6 cellular contexts compared by ENCODE assay signal in the genomic region with DNA sequence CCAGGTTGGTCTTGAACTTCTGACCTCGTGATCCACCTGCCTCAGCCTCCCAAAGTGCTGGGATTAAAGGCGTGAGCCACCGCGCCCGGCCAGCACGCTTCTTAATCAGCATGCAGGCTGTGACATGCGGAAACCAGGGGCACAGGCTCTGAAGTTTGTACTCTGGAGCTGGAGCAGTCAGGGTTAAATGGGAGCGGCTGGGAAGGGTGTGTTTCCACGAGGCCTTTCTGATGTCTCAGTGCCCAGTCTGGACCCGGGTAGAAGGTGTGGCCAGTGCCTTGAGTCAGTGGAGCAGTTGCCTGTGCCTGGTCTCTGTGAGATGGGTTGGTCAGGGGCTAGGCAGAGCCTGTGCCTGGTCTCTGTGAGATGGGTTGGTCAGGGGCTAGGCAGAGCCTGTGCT. TPM values are rescaled to one million over a fixed set of nuclear protein-coding genes. Genes with fewer than 3 reads are reported as not detected.
DNase-seq lines count a peak whose midpoint lies in the region; ATAC-seq and TF ChIP-seq lines count a peak whose summit lies in the region.
"Not testable (repeated sequence)": the region's sequence is repeated elsewhere in the genome, so short reads cannot be mapped to it uniquely, and the experiment has no call there.
"Had no signal": no experiment of that assay in that cellular context is flagged by ENCODE, and none has a peak within 500 bp of the region (broad histone marks: within the 10 kb centered on the region; RNA-seq: fewer than 3 reads in every experiment).

No MANE protein-coding gene starts in this region.

- not testable (repeated sequence) for H3K9me3 Mint-ChIP-seq in activated CD4-positive, alpha-beta T cell treated with anti-CD3 and anti-CD28 coated beads for 36 hours (ENCODE audit: low read depth)

- DNase-seq in activated CD4-positive, alpha-beta T cell treated with anti-CD3 and anti-CD28 coated beads for 36 hours; cardiac muscle cell (ENCODE audit: low read depth in 1 of 2, low spot score in 1 of 2): not testable (repeated sequence)
- peak; percentile 89 for DNase-seq in mammary epithelial cell
- DNase-seq in ovary: peak in 3 of 5 donors; percentile 21 to 40 (median 35)

- TF ChIP-seq EP300 in ovary (IDR thresholded peaks at IDR 0.05): not testable (repeated sequence)

- H3K36me3 ChIP-seq in HEK293 (ENCODE audit: control insufficient read depth in 2 of 2, insufficient read depth in 1 of 2, low read length in 2 of 2): peaks cover 14 to 33% of the 10 kb centered on the region in 2 experiments; a peak in 2 of 3 replicates
- H3K36me3 ChIP-seq in mammary epithelial cell (ENCODE audit: insufficient read depth, low read length); cardiac muscle cell; ovary: not testable (repeated sequence)

- not testable (repeated sequence) for ATAC-seq in activated CD4-positive, alpha-beta T cell treated with anti-CD3 and anti-CD28 coated beads for 36 hours

- not testable (repeated sequence) for H3K4me1 ChIP-seq in HEK293 (ENCODE audit: control insufficient read depth, insufficient read depth, low read length)
- H3K4me1 ChIP-seq in mammary epithelial cell (ENCODE audit: insufficient read depth, low read length): peaks cover 46% of the 10 kb centered on the region
- H3K4me1 ChIP-seq in cardiac muscle cell (ENCODE audit: low read depth): peaks cover 23% of the 10 kb centered on the region
- H3K4me1 ChIP-seq in ovary (ENCODE audit: insufficient read depth): peaks cover 23% of the 10 kb centered on the region

- H2AFZ ChIP-seq in mammary epithelial cell (ENCODE audit: low read depth, low read length): not testable (repeated sequence)

- POLR2A ChIA-PET in HEK293 (lab: Yijun Ruan, JAX): interaction anchor here (0.7 to 0.9 kb wide), 2 partner anchors 9 to 96 kb away, joined by 3 to 7 read pairs; no protein-coding TSS in a partner anchor
- POLR2A ChIA-PET in activated CD4-positive, alpha-beta T cell treated with anti-CD3 and anti-CD28 coated beads for 36 hours (lab: Charles Lee): interaction anchor here (0.7 kb wide), 1 partner anchor 38 kb away, joined by 4 read pairs; no protein-coding TSS in a partner anchor

- H3K36me3 Mint-ChIP-seq in activated CD4-positive, alpha-beta T cell treated with anti-CD3 and anti-CD28 coated beads for 36 hours (ENCODE audit: low read depth): peaks cover 42% of the 10 kb centered on the region

- peak overlapping the region; percentile 16 for H3K4me2 ChIP-seq in mammary epithelial cell (ENCODE audit: insufficient read depth, low read depth, low read length)

- not testable (repeated sequence) for H4K20me1 ChIP-seq in mammary epithelial cell (ENCODE audit: insufficient read depth, low read length)

- intact Hi-C loops in activated CD4-positive, alpha-beta T cell treated with anti-CD3 and anti-CD28 coated beads for 36 hours (cut with DNase I, micrococcal nuclease); mammary epithelial cell (cut with micrococcal nuclease); ovary (cut with DNase I): not testable (repeated sequence)

- not testable (repeated sequence) for H3K27me3 Mint-ChIP-seq in activated CD4-positive, alpha-beta T cell treated with anti-CD3 and anti-CD28 coated beads for 36 hours

- not testable (repeated sequence) for H3K27me3 ChIP-seq in mammary epithelial cell (ENCODE audit: insufficient read depth, low read length); cardiac muscle cell; ovary

- not testable (repeated sequence) for H3K27ac Mint-ChIP-seq in activated CD4-positive, alpha-beta T cell treated with anti-CD3 and anti-CD28 coated beads for 36 hours

- not testable (repeated sequence) for H3K9me3 ChIP-seq in HEK293 (ENCODE audit: control insufficient read depth, insufficient read depth, low read depth, low read length); mammary epithelial cell (replicated peaks; ENCODE audit: insufficient read depth, low read length); cardiac muscle cell (ENCODE audit: low read depth); ovary

- CTCF ChIA-PET in HEK293 (lab: Yijun Ruan, JAX): interaction anchor here (1.0 kb wide), 1 partner anchor 35 kb away, joined by 7 read pairs; no protein-coding TSS in a partner anchor
- CTCF ChIA-PET in activated CD4-positive, alpha-beta T cell treated with anti-CD3 and anti-CD28 coated beads for 36 hours (lab: Charles Lee): interaction anchor here (1.3 kb wide), 1 partner anchor 12 kb away, joined by 4 read pairs; no protein-coding TSS in a partner anchor
- CTCF ChIA-PET in mammary epithelial cell (lab: Charles Lee; ENCODE audit: low non-redundant PET): not testable (repeated sequence)

- H3K4me1 Mint-ChIP-seq in activated CD4-positive, alpha-beta T cell treated with anti-CD3 and anti-CD28 coated beads for 36 hours: peaks cover 31% of the 10 kb centered on the region

- WGBS in mammary epithelial cell (ENCODE audit: low coverage, missing lambda C conversion rate): 33% methylated on average over 3 of the region's 10 CpGs
- WGBS in ovary, 3 donors: 66 to 73% (median 70%) methylated on average over 10 of the region's 10 CpGs

- dilution Hi-C loops in mammary epithelial cell (cut with HindIII; ENCODE audit: low sequenced_read_pairs): not testable (repeated sequence)

- peaks cover 80% of the 10 kb centered on the region for H3K79me2 ChIP-seq in mammary epithelial cell (ENCODE audit: insufficient read depth, low read length)

- not testable (repeated sequence) for H3K27ac ChIP-seq in HEK293 (ENCODE audit: extremely low read depth, low read depth, low read length); mammary epithelial cell (ENCODE audit: insufficient read depth, low read depth, low read length); ovary
- peak overlapping the region; percentile 87 for H3K27ac ChIP-seq in cardiac muscle cell

- peak overlapping the region; percentile 15 for H3K4me3 Mint-ChIP-seq in activated CD4-positive, alpha-beta T cell treated with anti-CD3 and anti-CD28 coated beads for 36 hours

- not testable (repeated sequence) for H3K9ac ChIP-seq in mammary epithelial cell (ENCODE audit: insufficient read depth, low read length)

- in situ Hi-C loops in mammary epithelial cell (cut with MboI; ENCODE audit: low sequenced_read_pairs in 2 of 2): not testable (repeated sequence)

- H3K4me3 ChIP-seq in HEK293 (ENCODE audit: low read depth, low read length); cardiac muscle cell; ovary: not testable (repeated sequence)
- H3K4me3 ChIP-seq in mammary epithelial cell (replicated peaks in 1 of 3; ENCODE audit: insufficient read depth in 1 of 3, low read depth in 2 of 3, low read length in 3 of 3): peak overlapping the region in 2 of 3 experiments; percentile 18 to 35

- not testable (repeated sequence) for TF ChIP-seq CTCF in HEK293 (tag by site-specific recombination; IDR thresholded peaks at IDR 0.05); mammary epithelial cell (conservative IDR thresholded peaks at IDR 0.05 in 1 of 2, IDR thresholded peaks at IDR 0.05 in 1 of 2; ENCODE audit: extremely low read depth in 1 of 2, insufficient read depth in 1 of 2, low read depth in 1 of 2, low read length in 2 of 2); cardiac muscle cell (IDR thresholded peaks at IDR 0.05; ENCODE audit: low read depth, low read length); ovary (IDR thresholded peaks at IDR 0.05)

- BruUV-seq in mammary epithelial cell (replicated peaks; lab: Mats Ljungman, UMichigan): not testable (repeated sequence)

- not testable (repeated sequence) for TF ChIP-seq POLR2A in ovary (IDR thresholded peaks at IDR 0.05)

TF ChIP-seq in HEK293, 187 proteins besides CTCF, POLR2A, EP300 and RAD21:
- TF ChIP-seq KLF1 (tag by site-specific recombination; IDR thresholded peaks at IDR 0.05): peak; percentile 74

RNA-seq across cellular contexts. Expression of a gene that starts 3.3 kb away (rescaled TPM):
- 10 to 100 TPM; 49.2 to 61.5 TPM for total RNA-seq in activated CD4-positive, alpha-beta T cell treated with anti-CD3 and anti-CD28 coated beads for 36 hours
- 10 to 100 TPM; 57.7 to 67.5 TPM for total RNA-seq in mammary epithelial cell
- polyA plus RNA-seq in mammary epithelial cell: 32.7 TPM
- polyA minus RNA-seq in mammary epithelial cell: 48.3 TPM
- total RNA-seq in cardiac muscle cell: 140 and 180 TPM in 2 replicates
- 122 and 154 TPM in 2 replicates for polyA plus RNA-seq in cardiac muscle cell
- 10 to 100 TPM; 38.7 to 71.2 (median 54.2) TPM for total RNA-seq in ovary
- polyA plus RNA-seq in ovary: 10 to 100 TPM; 36.9 to 57.4 TPM

RNA-seq across cellular contexts. Expression of a gene that starts 29.0 kb away (rescaled TPM):
- total RNA-seq in activated CD4-positive, alpha-beta T cell treated with anti-CD3 and anti-CD28 coated beads for 36 hours: 1 to 10 TPM in 1 of 2 experiments, under 1 TPM in 1; 0.82 to 1.1 TPM
- total RNA-seq in mammary epithelial cell: 1 to 10 TPM; 5.8 to 7.3 TPM
- polyA plus RNA-seq in mammary epithelial cell: 0.88 TPM
- 1.1 TPM for polyA minus RNA-seq in mammary epithelial cell
- total RNA-seq in cardiac muscle cell: 21.1 and 29.1 TPM in 2 replicates
- 22.1 and 30.6 TPM in 2 replicates for polyA plus RNA-seq in cardiac muscle cell
- 10 to 100 TPM in 2 of 7 donors, 1 to 10 TPM in 2, under 1 TPM in 3; 0.61 to 21.1 (median 2.4) TPM for total RNA-seq in ovary
- polyA plus RNA-seq in ovary: under 1 TPM in 1 of 2 donors, not detected in 1; 0.45 TPM
- polyA plus RNA-seq: CD14-positive monocyte had no signal

RNA-seq across cellular contexts. Expression of a gene that starts 32.7 kb away (rescaled TPM):
- total RNA-seq in activated CD4-positive, alpha-beta T cell treated with anti-CD3 and anti-CD28 coated beads for 36 hours: 100 to 1,000 TPM; 161 to 180 TPM
- total RNA-seq in mammary epithelial cell (100 to 1,000 TPM in 1 of 2 donors, 10 to 100 TPM in 1; 12.3 to 198 TPM), cardiac muscle cell (188 and 355 TPM in 2 replicates), ovary (100 to 1,000 TPM in 6 of 7 donors, 10 to 100 TPM in 1; 71.9 to 218 (median 148) TPM)
- polyA plus RNA-seq in mammary epithelial cell (137 TPM), cardiac muscle cell (505 and 638 TPM in 2 replicates), ovary (100 to 1,000 TPM in 1 of 2 donors, 1 to 10 TPM in 1; 1.3 to 110 TPM)
- 24.2 TPM for polyA minus RNA-seq in mammary epithelial cell

RNA-seq across cellular contexts. Expression of a gene that starts 34.8 kb away (rescaled TPM):
- 100 to 1,000 TPM; 108 to 113 TPM for total RNA-seq in activated CD4-positive, alpha-beta T cell treated with anti-CD3 and anti-CD28 coated beads for 36 hours
- total RNA-seq in mammary epithelial cell: 100 to 1,000 TPM in 1 of 2 donors, 10 to 100 TPM in 1; 37.0 to 108 TPM
- polyA plus RNA-seq in mammary epithelial cell: 22.5 TPM
- 34.4 TPM for polyA minus RNA-seq in mammary epithelial cell
- total RNA-seq in cardiac muscle cell: 23.0 and 28.5 TPM in 2 replicates
- 6.8 and 11.8 TPM in 2 replicates for polyA plus RNA-seq in cardiac muscle cell
- 10 to 100 TPM; 20.7 to 92.6 (median 62.4) TPM for total RNA-seq in ovary
- 10 to 100 TPM in 1 of 2 donors, 1 to 10 TPM in 1; 6.1 to 36.7 TPM for polyA plus RNA-seq in ovary

RNA-seq across cellular contexts. Expression of a gene that starts 39.6 kb away (rescaled TPM):
- total RNA-seq in activated CD4-positive, alpha-beta T cell treated with anti-CD3 and anti-CD28 coated beads for 36 hours: 10 to 100 TPM; 46.5 to 47.9 TPM
- total RNA-seq in mammary epithelial cell: 10 to 100 TPM; 17.5 to 73.8 TPM
- polyA plus RNA-seq in mammary epithelial cell: 19.1 TPM
- 26.2 TPM for polyA minus RNA-seq in mammary epithelial cell
- total RNA-seq in cardiac muscle cell: 45.6 and 89.2 TPM in 2 replicates
- 58.1 and 76.0 TPM in 2 replicates for polyA plus RNA-seq in cardiac muscle cell
- 100 to 1,000 TPM in 5 of 7 donors, 10 to 100 TPM in 2; 44.9 to 261 (median 107) TPM for total RNA-seq in ovary
- 10 to 100 TPM; 10.1 to 26.7 TPM for polyA plus RNA-seq in ovary
